21 cellular contexts compared by ENCODE assay signal in genomic region chr11:62535802-62536201, GRCh38. TPM values are rescaled to one million over a fixed set of nuclear protein-coding genes. Genes with fewer than 3 reads are reported as not detected.
DNase-seq lines count a peak whose midpoint lies in the region; ATAC-seq and TF ChIP-seq lines count a peak whose summit lies in the region.
"Had no signal": no experiment of that assay in that cellular context is flagged by ENCODE, and none has a peak within 500 bp of the region (broad histone marks: within the 10 kb centered on the region; RNA-seq: fewer than 3 reads in every experiment).

No MANE protein-coding gene starts in this region.

- ATAC-seq in T-helper 17 cell (peak; percentile 2), GM21825 (IDR thresholded peaks at IDR 0.05; ENCODE audit: unreplicated experiment) (no peak), HG02884 (IDR thresholded peaks at IDR 0.05; ENCODE audit: unreplicated experiment) (no peak)
- ATAC-seq: activated CD8-positive, alpha-beta T cell treated with anti-CD3 and anti-CD28 coated beads, Interleukin-2, amount 10 ng/mL, durations not matched to agents 7 days and 5 days; activated naive CD4-positive, alpha-beta T cell treated with anti-CD3 and anti-CD28 coated beads, Interleukin-2, amount 50 U/mL, for 72 hours; naive thymus-derived CD8-positive, alpha-beta T cell had no signal

- H3K9me2 ChIP-seq in Karpas-422 (replicated peaks; ENCODE audit: insufficient read depth, low read length): no peaks in the 10 kb centered on the region
- H3K9me2 ChIP-seq: SK-N-SH had no signal

- no peak for TF ChIP-seq POLR2A in stomach (IDR thresholded peaks at IDR 0.05)

- TF ChIP-seq CTCF in stomach (IDR thresholded peaks at IDR 0.05): no peak

- H3K23ac ChIP-seq in mesenchymal stem cell (ENCODE audit: low read length in 2 of 2): no peak overlapping the region

- peaks cover 67% of the 10 kb centered on the region for H3K4me1 Mint-ChIP-seq in T-helper 17 cell

- H2BK12ac ChIP-seq in mesenchymal stem cell (ENCODE audit: low read length in 2 of 2): no peak overlapping the region

- no peaks in the 10 kb centered on the region for H3K27me3 ChIP-seq in Karpas-422 (ENCODE audit: low read length)
- H3K27me3 ChIP-seq in mesenchymal stem cell (ENCODE audit: control insufficient read depth in 1 of 2, insufficient read depth in 1 of 2, low read length in 2 of 2): no peaks in the 10 kb centered on the region
- H3K27me3 ChIP-seq in stomach: no peaks in the 10 kb centered on the region

- no peak overlapping the region for H3K27ac ChIP-seq in Karpas-422 (ENCODE audit: low read length)
- H3K27ac ChIP-seq in mesenchymal stem cell (ENCODE audit: low read length, poor library complexity, severe bottlenecking): peak overlapping the region; percentile 12
- peak overlapping the region in 3 of 5 donors; percentile 3 to 95 (median 93) for H3K27ac ChIP-seq in stomach

- H3K27me3 Mint-ChIP-seq in T-helper 17 cell: no peaks in the 10 kb centered on the region
- H3K27me3 Mint-ChIP-seq: dendritic cell treated with granulocyte-macrophage colony-stimulating factor and Interleukin-4, amounts not matched to agents 40 ng/mL and 50 ng/mL, for 4 days; naive thymus-derived CD8-positive, alpha-beta T cell had no signal

- no peak for TF ChIP-seq EP300 in stomach (IDR thresholded peaks at IDR 0.05)

- H2BK15ac ChIP-seq in mesenchymal stem cell (ENCODE audit: low read depth, poor library complexity, severe bottlenecking): no peak overlapping the region

- peak overlapping the region; percentile 100 for H3K27ac Mint-ChIP-seq in T-helper 17 cell
- H3K27ac Mint-ChIP-seq: activated CD8-positive, alpha-beta T cell treated with anti-CD3 and anti-CD28 coated beads, Interleukin-2, amount 10 ng/mL, durations not matched to agents 7 days and 5 days; activated naive CD4-positive, alpha-beta T cell treated with anti-CD3 and anti-CD28 coated beads, Interleukin-2, amount 50 U/mL, for 72 hours; dendritic cell treated with granulocyte-macrophage colony-stimulating factor and Interleukin-4, amounts not matched to agents 40 ng/mL and 50 ng/mL, for 4 days had no signal

- no peak overlapping the region for H3K4ac ChIP-seq in mesenchymal stem cell (ENCODE audit: low read depth in 1 of 2, low read length in 2 of 2)

- peak; percentile 2 for DNase-seq in Karpas-422
- no peak for DNase-seq in T-helper 17 cell
- DNase-seq in mesenchymal stem cell: no peak
- DNase-seq in stomach: no peak
- DNase-seq in NCI-H1048 (lab: John Stamatoyannopoulos, UW): no peak
- DNase-seq in HPDE6-E6E7 (ENCODE audit: extremely low spot score): no peak
- DNase-seq: activated CD4-positive, CD25-positive, alpha-beta regulatory T cell treated with anti-CD3 and anti-CD28 coated beads, Interleukin-2, amount 50 U/mL, for 72 hours; activated CD8-positive, alpha-beta T cell treated with anti-CD3 and anti-CD28 coated beads, Interleukin-2, amount 10 ng/mL, durations not matched to agents 7 days and 5 days; activated T-cell treated with anti-CD3 and anti-CD28 coated beads for 4 hours; anterior cingulate cortex; Calu3; midbrain; naive thymus-derived CD8-positive, alpha-beta T cell; SK-N-SH; stimulated activated CD4-positive, alpha-beta T cell treated with anti-CD3 and anti-CD28 coated beads, Interleukin-2, amount 100 ng/mL, for 48 hours had no signal

- H3K36me3 Mint-ChIP-seq in T-helper 17 cell (ENCODE audit: low read depth): peaks cover 11% of the 10 kb centered on the region

- H2AK5ac ChIP-seq in mesenchymal stem cell (ENCODE audit: low read length, severe bottlenecking): no peak overlapping the region

- 94% methylated on average over 12 of the region's 12 CpGs for WGBS in mesenchymal stem cell
- WGBS in stomach, 5 donors: 79 to 88% (median 85%) methylated on average over 10 to 12 of the region's 12 CpGs

- H4K8ac ChIP-seq in mesenchymal stem cell (ENCODE audit: low read length): peak overlapping the region; percentile 29

- H3K36me3 ChIP-seq in Karpas-422 (ENCODE audit: insufficient read depth, low read length) (no peaks in the 10 kb centered on the region), mesenchymal stem cell (ENCODE audit: control insufficient read depth in 1 of 2, insufficient read depth in 2 of 2, low read depth in 1 of 2, low read length in 2 of 2) (peaks cover 62 to 73% of the 10 kb centered on the region in 2 experiments), stomach (peaks cover 53 to 60% (median 59%) of the 10 kb centered on the region in 4 donors)

- peak overlapping the region; percentile 85 for H3K4me3 Mint-ChIP-seq in T-helper 17 cell
- H3K4me3 Mint-ChIP-seq: activated CD8-positive, alpha-beta T cell treated with anti-CD3 and anti-CD28 coated beads, Interleukin-2, amount 10 ng/mL, durations not matched to agents 7 days and 5 days; CD14-positive monocyte; dendritic cell treated with granulocyte-macrophage colony-stimulating factor and Interleukin-4, amounts not matched to agents 40 ng/mL and 50 ng/mL, for 4 days; naive thymus-derived CD8-positive, alpha-beta T cell; T-helper 1 cell treated with Interleukin-12 subunit alpha and Interleukin-12 subunit beta and Interleukin-4 antibody, amounts not matched to agents 30 μg/mL and 1 μg/mL, for 36 hours had no signal

- H3K4me2 ChIP-seq in Karpas-422 (ENCODE audit: low read depth, low read length, poor library complexity, severe bottlenecking): no peak overlapping the region
- no peak overlapping the region for H3K4me2 ChIP-seq in mesenchymal stem cell (ENCODE audit: low read length, poor library complexity, severe bottlenecking)
- H3K4me2 ChIP-seq: SK-N-SH had no signal

- H3K79me1 ChIP-seq in mesenchymal stem cell (replicated peaks; ENCODE audit: low read length, poor library complexity, severe bottlenecking): peaks cover 4% of the 10 kb centered on the region

- H2BK5ac ChIP-seq in mesenchymal stem cell (ENCODE audit: low read depth, low read length, poor library complexity, severe bottlenecking): no peak overlapping the region

- H3K79me2 ChIP-seq in Karpas-422 (ENCODE audit: low read length): no peaks in the 10 kb centered on the region

- H3K9me3 ChIP-seq in Karpas-422 (ENCODE audit: low read length): no peaks in the 10 kb centered on the region
- no peaks in the 10 kb centered on the region for H3K9me3 ChIP-seq in T-helper 17 cell (ENCODE audit: control insufficient read depth, low read length, poor library complexity, severe bottlenecking)
- H3K9me3 ChIP-seq in mesenchymal stem cell (ENCODE audit: control insufficient read depth, low read length): no peaks in the 10 kb centered on the region
- no peaks in the 10 kb centered on the region for H3K9me3 ChIP-seq in stomach
- H3K9me3 ChIP-seq: SK-N-SH had no signal

- no peak overlapping the region for H3K14ac ChIP-seq in mesenchymal stem cell (ENCODE audit: low read length in 2 of 2)

- no peak overlapping the region for H3K18ac ChIP-seq in mesenchymal stem cell (ENCODE audit: low read depth in 1 of 2, low read length in 2 of 2)

- peak overlapping the region; percentile 41 for H4K91ac ChIP-seq in mesenchymal stem cell (ENCODE audit: low read length)

- no peak overlapping the region for H2BK120ac ChIP-seq in mesenchymal stem cell (ENCODE audit: low read depth, low read length)

- intact Hi-C loops in stomach (cut with DNase I; ENCODE audit: low total_unique reads): no loop called here

- no peak overlapping the region for H2AFZ ChIP-seq in Karpas-422 (ENCODE audit: low read length)
- H2AFZ ChIP-seq in mesenchymal stem cell (ENCODE audit: low read depth, low read length): no peak overlapping the region

- no peak overlapping the region for H3K9ac ChIP-seq in Karpas-422 (ENCODE audit: low read length)
- H3K9ac ChIP-seq in mesenchymal stem cell (ENCODE audit: low read length): peak overlapping the region; percentile 16
- H3K9ac ChIP-seq: SK-N-SH had no signal

- H4K20me1 ChIP-seq in Karpas-422 (ENCODE audit: insufficient read depth, low read depth, low read length): no peaks in the 10 kb centered on the region

- H3K4me3 ChIP-seq in Karpas-422 (ENCODE audit: low read length) (no peak overlapping the region), mesenchymal stem cell (ENCODE audit: insufficient read depth in 1 of 2, low read depth in 1 of 2, low read length in 2 of 2) (no peak overlapping the region), stomach (no peak overlapping the region)

- H3K4me1 ChIP-seq in Karpas-422 (ENCODE audit: low read length) (peaks cover 2% of the 10 kb centered on the region), mesenchymal stem cell (ENCODE audit: control insufficient read depth, insufficient read depth, low read depth, low read length) (peaks cover 48% of the 10 kb centered on the region), stomach (peaks cover 36 to 64% (median 49%) of the 10 kb centered on the region in 4 donors)

RNA-seq across cellular contexts. Expression of gene AHNAK, which starts 10.8 kb away (rescaled TPM):
- under 0.01 and 0.34 TPM in 2 replicates for total RNA-seq in Karpas-422 (2014; rRNA removed; shearing (Covaris generic); ENCODE audit: low replicate concordance)
- total RNA-seq in T-helper 17 cell (100 to 1,000 TPM; 692 to 863 TPM), stomach (100 to 1,000 TPM; 550 to 693 (median 622) TPM)
- polyA plus RNA-seq in mesenchymal stem cell (2013, experiment 1 of 2): 71.8 TPM
- polyA plus RNA-seq in mesenchymal stem cell (2013, experiment 2 of 2): 65.2 TPM
- 10 to 100 TPM; 37.4 to 76.8 (median 60.3) TPM for polyA plus RNA-seq in stomach

RNA-seq across cellular contexts. Expression of gene EEF1G, which starts 37.9 kb away (rescaled TPM):
- 1,351 and 2,115 TPM in 2 replicates for total RNA-seq in Karpas-422 (2014; rRNA removed; shearing (Covaris generic); ENCODE audit: low replicate concordance)
- total RNA-seq in T-helper 17 cell (1,000 to 10,000 TPM; 1,954 to 1,984 TPM), stomach (1,000 to 10,000 TPM in 1 of 5 donors, 100 to 1,000 TPM in 4; 671 to 1,412 (median 779) TPM)
- polyA plus RNA-seq in mesenchymal stem cell (2013, experiment 1 of 2): 1,160 TPM
- 1,130 TPM for polyA plus RNA-seq in mesenchymal stem cell (2013, experiment 2 of 2)
- 1,000 to 10,000 TPM; 1,415 to 1,760 (median 1,525) TPM for polyA plus RNA-seq in stomach

RNA-seq across cellular contexts. Expression of gene TUT1, which starts 55.5 kb away (rescaled TPM):
- total RNA-seq in Karpas-422 (2014; rRNA removed; shearing (Covaris generic); ENCODE audit: low replicate concordance): 8.1 and 17.3 TPM in 2 replicates
- total RNA-seq in T-helper 17 cell (10 to 100 TPM; 20.9 to 23.2 TPM), stomach (10 to 100 TPM in 3 of 5 donors, 1 to 10 TPM in 2; 6.1 to 36.2 (median 12.3) TPM)
- 6.3 TPM for polyA plus RNA-seq in mesenchymal stem cell (2013, experiment 1 of 2)
- polyA plus RNA-seq in mesenchymal stem cell (2013, experiment 2 of 2): 6.5 TPM
- 10 to 100 TPM; 13.3 to 18.9 (median 16.3) TPM for polyA plus RNA-seq in stomach

Comparison
In these comparisons a context has a peak if more than half of its experiments do, and no peak if none do; other contexts are left out.
1. RNA of gene AHNAK, which starts 10.8 kb away (total RNA-seq): 692 to 863 TPM in T-helper 17 cell and 550 to 693 TPM in stomach; under 0.01 to 0.34 TPM in Karpas-422; every median in the first group is over 100 times any median in the second.